In the genomic region with DNA sequence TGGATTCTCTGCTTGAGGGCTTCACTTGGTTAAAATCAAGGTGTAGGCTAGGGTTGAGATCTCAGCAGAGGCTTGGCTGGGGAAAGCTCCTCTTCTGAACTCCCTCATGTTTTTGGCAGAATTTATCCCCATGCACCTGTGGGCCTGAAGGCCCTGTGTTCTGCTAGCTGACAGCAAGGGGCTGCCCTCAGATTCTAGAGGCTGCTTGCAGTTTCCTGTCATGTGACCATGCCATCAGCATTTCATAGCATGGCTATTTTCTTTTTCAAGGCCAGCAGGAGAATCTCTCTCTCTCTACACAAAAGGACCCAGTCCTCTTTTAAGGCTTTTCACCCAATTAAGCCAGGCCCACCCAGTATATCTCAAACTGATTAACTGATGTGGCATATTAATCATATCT, we compare ENCODE assay signal across 22 cellular contexts.
"Had no signal": no experiment of that assay in that cellular context is flagged by ENCODE, and none has a peak within 500 bp of the region (broad histone marks: within the 10 kb centered on the region; RNA-seq: fewer than 3 reads in every experiment).

No MANE protein-coding gene starts in this region.

- H3K9me3 ChIP-seq: MG63, Peyer's patch, SJCRH30 had no signal

- H3K27ac ChIP-seq: PC-9, Peyer's patch, SJCRH30 had no signal

- H2AFZ ChIP-seq: PC-9 had no signal

- H3K36me3 ChIP-seq: MG63, Peyer's patch, SJCRH30 had no signal

- H3K4me3 ChIP-seq: MG63, PC-9, Peyer's patch, SJCRH30 had no signal

- H3K27me3 ChIP-seq: MG63, Peyer's patch, SJCRH30 had no signal

- DNase-seq: IMR-90, Karpas-422, KG1, MG63, NCI-H1048, NCI-H1105, NCI-H1417, NCI-H1436 treated with DMSO at 0.1 percent for 48 hours, NCI-H1694, NCI-H187 treated with DMSO at 0.1 percent for 48 hours, NCI-H2029 treated with DMSO at 0.1 percent for 48 hours, NCI-H2227 treated with DMSO at 0.1 percent for 48 hours, NCI-H524, NCI-H526 treated with DMSO at 0.1 percent for 48 hours, NCI-H748 treated with DMSO at 0.1 percent for 48 hours, PC-9, Peyer's patch, SHP77 treated with DMSO at 0.1 percent for 48 hours, SJCRH30 had no signal

- FAIRE-seq: HepG2 had no signal

- H3K4me2 ChIP-seq: PC-9 had no signal

- H3K4me1 ChIP-seq: Peyer's patch, SJCRH30 had no signal

- ATAC-seq: HepG2, Right ventricle myocardium inferior, SK-N-SH treated with all-trans-retinoic acid at 6 μM for 48 hours had no signal
